ENCODE assay signal across 8 cellular contexts in the genomic region with DNA sequence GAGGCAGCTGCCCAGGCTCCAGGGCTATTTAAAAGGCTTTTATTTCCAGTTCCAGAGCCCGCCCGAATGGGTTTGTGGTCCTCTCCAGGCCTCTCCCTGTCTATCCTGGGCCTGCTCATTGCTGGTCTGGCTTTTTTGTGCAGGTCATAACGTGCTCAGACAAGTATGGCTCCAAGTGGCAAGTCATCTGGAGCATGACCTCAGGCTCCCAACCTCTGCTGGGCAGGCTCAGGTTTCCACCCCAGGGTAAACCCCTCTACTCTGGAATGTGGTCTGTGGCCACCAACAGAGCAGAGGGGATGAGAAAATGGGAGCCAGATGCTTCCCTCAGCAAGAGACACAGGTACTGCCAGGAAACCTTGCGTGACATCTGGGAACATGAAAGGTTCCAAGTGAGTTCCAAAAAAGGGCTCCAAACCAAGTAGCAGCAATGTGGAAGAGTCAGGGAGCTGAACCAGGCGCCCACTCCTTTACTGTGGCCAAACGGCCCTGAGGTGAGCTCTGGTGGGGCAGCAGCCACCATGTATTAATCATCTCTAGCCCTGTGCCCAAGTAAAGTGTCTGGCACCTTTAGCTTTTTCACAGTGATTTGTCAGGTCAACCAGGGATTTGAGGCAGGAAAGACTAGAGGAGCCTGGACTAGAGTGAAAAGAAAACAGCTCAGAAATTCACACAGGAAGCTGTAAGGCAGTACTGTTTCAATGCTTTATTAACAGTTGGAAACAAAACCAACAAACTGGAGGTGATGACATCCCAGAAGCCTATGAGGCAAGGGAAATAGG. TPM values are rescaled to one million over a fixed set of nuclear protein-coding genes. Genes with fewer than 3 reads are reported as not detected.
DNase-seq lines count a peak whose midpoint lies in the region; TF ChIP-seq lines count a peak whose summit lies in the region.

No MANE protein-coding gene starts in this region.

- H3F3A ChIP-seq in DOHH2 (ENCODE audit: control insufficient read depth, insufficient read depth) (peaks cover 39% of the 10 kb centered on the region), GM23248 (ENCODE audit: insufficient read depth) (peaks cover 50% of the 10 kb centered on the region)

- no peaks in the 10 kb centered on the region for H3K27me3 ChIP-seq in DOHH2 (ENCODE audit: control insufficient read depth, low read length)
- no peaks in the 10 kb centered on the region for H3K27me3 ChIP-seq in GM23248 (replicated peaks; ENCODE audit: insufficient read depth)
- no peaks in the 10 kb centered on the region for H3K27me3 ChIP-seq in Peyer's patch
- no peaks in the 10 kb centered on the region for H3K27me3 ChIP-seq in fibroblast of lung (ENCODE audit: control insufficient read depth, insufficient read depth, low read length)
- no peaks in the 10 kb centered on the region for H3K27me3 ChIP-seq in rectal smooth muscle tissue (ENCODE audit: control insufficient read depth, insufficient read depth, low read length)

- H3K4me3 ChIP-seq in DOHH2 (ENCODE audit: low read length) (peak overlapping the region; percentile 79), GM23248 (peak overlapping the region; percentile 69), Peyer's patch (peak overlapping the region in 2 of 4 donors; percentile 50 to 58), fibroblast of lung (replicated peaks in 1 of 4; ENCODE audit: control extremely low read depth in 1 of 4, insufficient read depth in 1 of 4, low read depth in 3 of 4, low read length in 4 of 4) (peak overlapping the region in 1 of 4 experiments; percentile 47), rectal smooth muscle tissue (ENCODE audit: low read length) (peak overlapping the region; percentile 86)

- peak; percentile 73 for DNase-seq in GM23248
- no peak for DNase-seq in Peyer's patch
- peak in 1 of 2 donors; percentile 65 for DNase-seq in fibroblast of lung (ENCODE audit: low read depth in 2 of 2)
- no peak for DNase-seq in NK-92 (lab: John Stamatoyannopoulos, UW; ENCODE audit: unreplicated experiment)
- no peak for DNase-seq in NCI-H526 treated with DMSO at 0.1 percent for 48 hours (lab: John Stamatoyannopoulos, UW)
- DNase-seq in NCI-H1092 (lab: John Stamatoyannopoulos, UW), result no peak

- no peaks in the 10 kb centered on the region for H4K20me1 ChIP-seq in DOHH2 (ENCODE audit: control insufficient read depth, insufficient read depth, low read depth, low read length)
- no peaks in the 10 kb centered on the region for H4K20me1 ChIP-seq in GM23248 (ENCODE audit: insufficient read depth)
- no peaks in the 10 kb centered on the region for H4K20me1 ChIP-seq in fibroblast of lung (ENCODE audit: control insufficient read depth, extremely low read depth, insufficient read depth, low read length)

- H3K9me3 ChIP-seq in DOHH2 (ENCODE audit: control insufficient read depth, insufficient read depth, low read length), result no peaks in the 10 kb centered on the region
- no peaks in the 10 kb centered on the region for H3K9me3 ChIP-seq in GM23248 (ENCODE audit: low read depth)
- H3K9me3 ChIP-seq in Peyer's patch, result no peaks in the 10 kb centered on the region
- no peaks in the 10 kb centered on the region for H3K9me3 ChIP-seq in fibroblast of lung (ENCODE audit: control insufficient read depth, insufficient read depth, low read depth, low read length)

- H3K79me2 ChIP-seq in DOHH2 (ENCODE audit: control insufficient read depth, low read length), result peaks cover 19% of the 10 kb centered on the region
- peaks cover 8% of the 10 kb centered on the region; the same call in 1 of the 2 replicates for H3K79me2 ChIP-seq in GM23248 (ENCODE audit: insufficient read depth)
- peaks cover 1% of the 10 kb centered on the region for H3K79me2 ChIP-seq in fibroblast of lung (ENCODE audit: control insufficient read depth, insufficient read depth, low read length)

- 17 to 18% methylated on average over 6 of the region's 6 CpGs for WGBS in GM23248 (ENCODE audit: low coverage in 1 of 2, low lambda C conversion rate in 2 of 2, missing lambda C conversion rate in 2 of 2), 2 experiments

- peaks cover 80% of the 10 kb centered on the region for H3K4me1 ChIP-seq in DOHH2 (ENCODE audit: control insufficient read depth, low read length)
- H3K4me1 ChIP-seq in GM23248 (ENCODE audit: insufficient read depth), result peaks cover 73% of the 10 kb centered on the region
- H3K4me1 ChIP-seq in Peyer's patch, result peaks cover 0 to 21% (median 13%) of the 10 kb centered on the region in 4 donors
- H3K4me1 ChIP-seq in fibroblast of lung (ENCODE audit: control insufficient read depth, extremely low read depth, insufficient read depth, low read length), result peaks cover 65% of the 10 kb centered on the region
- peaks cover 14% of the 10 kb centered on the region for H3K4me1 ChIP-seq in rectal smooth muscle tissue (ENCODE audit: control insufficient read depth, insufficient read depth, low read length)

- H2AFZ ChIP-seq in GM23248, result no peak overlapping the region
- H2AFZ ChIP-seq in fibroblast of lung (ENCODE audit: low read length), result no peak overlapping the region

- peaks cover 81% of the 10 kb centered on the region for H3K36me3 ChIP-seq in DOHH2 (ENCODE audit: control insufficient read depth, low read length)
- H3K36me3 ChIP-seq in GM23248 (ENCODE audit: low read depth), result 0 out of 2 replicates have a peak, but pooled peaks cover 3% of the 10 kb centered on the region
- H3K36me3 ChIP-seq in Peyer's patch, result peaks cover 0 to 45% (median 0%) of the 10 kb centered on the region in 3 donors
- peaks cover 19% of the 10 kb centered on the region for H3K36me3 ChIP-seq in fibroblast of lung (ENCODE audit: control insufficient read depth, insufficient read depth, low read length)
- peaks cover 6% of the 10 kb centered on the region for H3K36me3 ChIP-seq in rectal smooth muscle tissue (ENCODE audit: control insufficient read depth, insufficient read depth, low read length)

- in situ Hi-C loops in GM23248 (cut with MboI), result no loop called here

- TF ChIP-seq CTCF in DOHH2 (IDR thresholded peaks at IDR 0.05; ENCODE audit: low read depth, low read length, poor library complexity, severe bottlenecking) (no peak), Peyer's patch (IDR thresholded peaks at IDR 0.05) (no peak), fibroblast of lung (conservative IDR thresholded peaks at IDR 0.05 in 1 of 2, IDR thresholded peaks at IDR 0.05 in 1 of 2; ENCODE audit: low read depth in 1 of 2, low read length in 2 of 2) (no peak)

- H3K9ac ChIP-seq in GM23248 (peak overlapping the region; percentile 90), fibroblast of lung (ENCODE audit: insufficient read depth, low read length) (peak overlapping the region; percentile 46), rectal smooth muscle tissue (ENCODE audit: low read length) (no peak overlapping the region)

- H3K4me2 ChIP-seq in DOHH2 (ENCODE audit: low read length) (peak overlapping the region; percentile 97), GM23248 (ENCODE audit: unreplicated experiment) (peak overlapping the region; percentile 81), fibroblast of lung (ENCODE audit: extremely low read depth, insufficient read depth, low read length) (peak overlapping the region; percentile 71)

- peak overlapping the region; percentile 100 for H3K27ac ChIP-seq in DOHH2 (ENCODE audit: low read depth, low read length)
- H3K27ac ChIP-seq in GM23248, result peak overlapping the region; percentile 94
- H3K27ac ChIP-seq in Peyer's patch, result peak overlapping the region; percentile 20 to 86 (median 76)
- peak overlapping the region; percentile 90 for H3K27ac ChIP-seq in fibroblast of lung (ENCODE audit: insufficient read depth, low read length)
- H3K27ac ChIP-seq in rectal smooth muscle tissue (ENCODE audit: low read depth, low read length), result peak overlapping the region; percentile 91

- no peak for TF ChIP-seq POLR2A in Peyer's patch (IDR thresholded peaks at IDR 0.05)

- H3K9me2 ChIP-seq in DOHH2 (replicated peaks; ENCODE audit: control insufficient read depth, low read length) (no peaks in the 10 kb centered on the region), GM23248 (ENCODE audit: insufficient read depth) (no peaks in the 10 kb centered on the region)

RNA-seq across cellular contexts. Expression of a gene that starts 25.6 kb away (rescaled TPM):
- total RNA-seq in GM23248 (2014; rRNA removed; shearing (Covaris generic)), result 2.2 and 3.2 TPM in 2 replicates
- 1.8 and 2.5 TPM in 2 replicates for polyA plus RNA-seq in GM23248 (2016; fragmentation: Nextera tagmentation; extraction: Ambion mirVana)
- total RNA-seq in Peyer's patch, result 1 to 10 TPM in 1 of 4 donors, under 1 TPM in 2, not detected in 1; 0.67 to 1.4 (median 0.95) TPM
- total RNA-seq in fibroblast of lung, result 1.3 and 2.6 TPM in 2 replicates
- 0.97 and 1.1 TPM in 2 replicates for polyA plus RNA-seq in fibroblast of lung
- polyA plus RNA-seq in fibroblast of lung (2012), result 0.82 and 1.0 TPM in 2 replicates
- 5.9 and 6.7 TPM in 2 replicates for polyA minus RNA-seq in fibroblast of lung (ENCODE audit: low replicate concordance)

RNA-seq across cellular contexts. Expression of a gene that starts 29.7 kb away (rescaled TPM):
- total RNA-seq in GM23248 (2014; rRNA removed; shearing (Covaris generic)), result 0.38 and 0.54 TPM in 2 replicates
- polyA plus RNA-seq in GM23248 (2016; fragmentation: Nextera tagmentation; extraction: Ambion mirVana) (0.11 and 0.16 TPM in 2 replicates), fibroblast of lung (0.48 and 0.76 TPM in 2 replicates)
- total RNA-seq in Peyer's patch (10 to 100 TPM in 1 of 4 donors, 1 to 10 TPM in 3; 1.7 to 11.3 (median 5.3) TPM), fibroblast of lung (1.5 and 3.0 TPM in 2 replicates)
- polyA plus RNA-seq in fibroblast of lung (2012), result 0.41 and 0.48 TPM in 2 replicates
- polyA minus RNA-seq in fibroblast of lung (ENCODE audit: low replicate concordance), result 5.7 and 7.8 TPM in 2 replicates

RNA-seq across cellular contexts. Expression of a gene that starts 38.8 kb away (rescaled TPM):
- total RNA-seq in GM23248 (2014; rRNA removed; shearing (Covaris generic)), result 44.6 and 53.1 TPM in 2 replicates
- polyA plus RNA-seq in GM23248 (2016; fragmentation: Nextera tagmentation; extraction: Ambion mirVana), result 74.4 and 77.4 TPM in 2 replicates
- 10 to 100 TPM; 10.2 to 29.7 (median 16.7) TPM for total RNA-seq in Peyer's patch
- total RNA-seq in fibroblast of lung, result 59.0 and 63.4 TPM in 2 replicates
- polyA plus RNA-seq in fibroblast of lung, result 106 and 109 TPM in 2 replicates
- polyA plus RNA-seq in fibroblast of lung (2012), result 155 and 185 TPM in 2 replicates
- polyA minus RNA-seq in fibroblast of lung (ENCODE audit: low replicate concordance), result 188 and 308 TPM in 2 replicates
